Comparison of ENCODE assay signal across 13 cellular contexts in the genomic region with DNA sequence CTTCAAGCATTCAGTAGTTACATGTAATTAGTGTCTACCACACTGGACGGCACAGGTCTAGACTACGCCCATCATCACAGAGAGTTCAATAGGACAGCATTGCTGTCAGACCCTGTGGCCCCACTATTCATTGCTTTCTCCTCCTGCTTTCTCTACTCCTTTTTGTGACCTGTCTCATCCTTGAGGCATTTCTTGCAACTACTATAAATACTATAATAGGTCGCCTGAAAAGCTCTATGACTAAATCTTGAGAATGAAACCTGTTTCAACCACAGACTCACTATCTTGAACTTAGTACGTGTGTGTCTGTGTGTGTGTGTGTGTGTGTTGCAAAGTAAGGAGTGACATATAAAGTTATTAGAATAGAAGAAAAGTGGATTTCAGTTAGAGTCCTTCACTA.
DNase-seq lines count a peak whose midpoint lies in the region; ATAC-seq, FAIRE-seq and TF ChIP-seq lines count a peak whose summit lies in the region.
"Had no signal": no experiment of that assay in that cellular context is flagged by ENCODE, and none has a peak within 500 bp of the region (broad histone marks: within the 10 kb centered on the region; RNA-seq: fewer than 3 reads in every experiment).

No MANE protein-coding gene starts in this region.

- FAIRE-seq in GM12891 (lab: Jason Lieb, UNC), result peak; percentile 85

- H3K36me3 ChIP-seq in HAP-1 (replicated peaks), result no peaks in the 10 kb centered on the region
- H3K36me3 ChIP-seq: suprapubic skin had no signal

- DNase-seq in GM12891 (ENCODE audit: insufficient read length, low spot score), result peak; percentile 5
- DNase-seq in astrocyte of the hippocampus (ENCODE audit: low read depth, low spot score), result peak; percentile 10
- DNase-seq in NCI-H187 treated with DMSO at 0.1 percent for 48 hours (lab: John Stamatoyannopoulos, UW), result no peak
- DNase-seq in HAP-1 (ENCODE audit: low spot score in 2 of 2), result no peak
- no peak for DNase-seq in posterior cingulate gyrus
- no peak for DNase-seq in DMS153 (lab: John Stamatoyannopoulos, UW)
- DNase-seq: activated CD4-positive, alpha-beta T cell treated with anti-CD3 and anti-CD28 coated beads, Interleukin-2, amount 50 U/mL, for 1 hour; dorsolateral prefrontal cortex; GOT3; NCI-H1417 had no signal

- in situ Hi-C loops in HAP-1 (cut with MboI; ENCODE audit: low sequenced_read_pairs), result no loop called here

- intact Hi-C loops in posterior cingulate gyrus (cut with DNase I), result no loop called here

- 0 out of 2 replicates have a peak, but pooled peaks cover 3% of the 10 kb centered on the region for H3K27me3 ChIP-seq in HAP-1 (ENCODE audit: low read depth)
- H3K27me3 ChIP-seq: suprapubic skin had no signal

- no peak for TF ChIP-seq POLR2A in GM12891 (IDR thresholded peaks at IDR 0.05; ENCODE audit: low read depth, low read length)

- no peaks in the 10 kb centered on the region for H3K9me3 ChIP-seq in HAP-1
- H3K9me3 ChIP-seq: suprapubic skin had no signal

- H3K4me3 ChIP-seq in HAP-1, result no peak overlapping the region
- H3K4me3 ChIP-seq: dorsolateral prefrontal cortex, suprapubic skin had no signal

- ATAC-seq in GM18870 (IDR thresholded peaks at IDR 0.05; ENCODE audit: unreplicated experiment) (peak; percentile 84), HG02885 (IDR thresholded peaks at IDR 0.05; ENCODE audit: poor library complexity, unreplicated experiment) (peak; percentile 96)

- H3K4me1 ChIP-seq in HAP-1, result no peaks in the 10 kb centered on the region
- H3K4me1 ChIP-seq: suprapubic skin had no signal

TF ChIP-seq in GM12891, 5 proteins besides CTCF, POLR2A, EP300 and RAD21:
- TF ChIP-seq POLR2AphosphoS5 (IDR thresholded peaks at IDR 0.05; ENCODE audit: low read depth, low read length) (no peak), SPI1 (IDR thresholded peaks at IDR 0.05; ENCODE audit: low read depth, low read length) (no peak), TAF1 (IDR thresholded peaks at IDR 0.05; ENCODE audit: low read depth, low read length) (no peak), PAX5 (IDR thresholded peaks at IDR 0.05; ENCODE audit: insufficient read depth, low read length, severe bottlenecking) (no peak), POU2F2 (IDR thresholded peaks at IDR 0.05; ENCODE audit: low read depth, low read length) (no peak)
TF ChIP-seq in GM12891: peak in this region for 0.

Comparison
In these comparisons a context has a peak if more than half of its experiments do, and no peak if none do; other contexts are left out.
1. DNase-seq: peak in GM12891 (single experiment) and astrocyte of the hippocampus (single experiment); none in NCI-H187 treated with DMSO at 0.1 percent for 48 hours (single experiment), HAP-1 (0 of 2), posterior cingulate gyrus (0 of 10) and DMS153 (single experiment).